Comparison of ENCODE assay signal across 20 cellular contexts in genomic region chr6:15827492-15828255, GRCh38.
"Had no signal": no experiment of that assay in that cellular context is flagged by ENCODE, and none has a peak within 500 bp of the region (broad histone marks: within the 10 kb centered on the region; RNA-seq: fewer than 3 reads in every experiment).

No MANE protein-coding gene starts in this region.

- H3K79me2 ChIP-seq: parathyroid adenoma had no signal

- H3K27ac ChIP-seq: lower lobe of right lung, parathyroid adenoma, prostate gland, suprapubic skin, tibial artery, upper lobe of left lung, uterus had no signal

- ATAC-seq: left lobe of liver; lower lobe of right lung; sciatic nerve; stimulated activated naive CD8-positive, alpha-beta T cell treated with anti-CD3 and anti-CD28 coated beads, Interleukin-15, Interleukin-2, amounts not matched to agents 100 U/mL and 50 U/mL, for 24 hours had no signal

- H3K36me3 ChIP-seq: lower lobe of right lung, prostate gland, suprapubic skin, tibial artery, upper lobe of left lung, uterus had no signal

- H3K4me3 ChIP-seq: lower lobe of right lung, prostate gland, suprapubic skin, tibial artery, upper lobe of left lung, uterus had no signal

- H3K9ac ChIP-seq: parathyroid adenoma had no signal

- H3K4me1 ChIP-seq: lower lobe of right lung, parathyroid adenoma, prostate gland, suprapubic skin, upper lobe of left lung, uterus had no signal

- H3K9me3 ChIP-seq: lower lobe of right lung, prostate gland, suprapubic skin, tibial artery, upper lobe of left lung, uterus had no signal

- H2AFZ ChIP-seq: parathyroid adenoma had no signal

- DNase-seq: cerebellar nuclear complex; dermis blood vessel endothelial cell; foreskin melanocyte; head of caudate nucleus; hypothalamus; kidney glomerular epithelial cell; lower lobe of right lung; occipital lobe; stimulated activated CD4-positive, alpha-beta T cell treated with anti-CD3 and anti-CD28 coated beads, Interleukin-2, amount 100 ng/mL, for 24 hours; stimulated activated naive CD8-positive, alpha-beta T cell treated with anti-CD3 and anti-CD28 coated beads, Interleukin-15, Interleukin-2, amounts not matched to agents 100 U/mL and 50 U/mL, for 24 hours; tibial artery; uterus had no signal

- FAIRE-seq: colon, islet of Langerhans had no signal

- H3K27me3 ChIP-seq: suprapubic skin, tibial artery, upper lobe of left lung, uterus had no signal
